In genomic region chr2:240821429-240821778, GRCh38 we compare ENCODE assay signal across 13 cellular contexts. TPM values are rescaled to one million over a fixed set of nuclear protein-coding genes. Genes with fewer than 3 reads are reported as not detected.
DNase-seq lines count a peak whose midpoint lies in the region; ATAC-seq and TF ChIP-seq lines count a peak whose summit lies in the region.
"Had no signal": no experiment of that assay in that cellular context is flagged by ENCODE, and none has a peak within 500 bp of the region (broad histone marks: within the 10 kb centered on the region; RNA-seq: fewer than 3 reads in every experiment).

No MANE protein-coding gene starts in this region.

- H3K27ac Mint-ChIP-seq in T-helper 1 cell treated with Interleukin-12 subunit alpha and Interleukin-12 subunit beta and Interleukin-4 antibody, amounts not matched to agents 30 μg/mL and 1 μg/mL, for 36 hours: no peak overlapping the region
- peak overlapping the region in 1 of 2 donors; percentile 43 for H3K27ac Mint-ChIP-seq in T-cell
- H3K27ac Mint-ChIP-seq in endodermal cell: no peak overlapping the region
- H3K27ac Mint-ChIP-seq in osteocyte (ENCODE audit: unreplicated experiment): no peak overlapping the region

- no peaks in the 10 kb centered on the region for H3K9me3 Mint-ChIP-seq in T-helper 1 cell treated with Interleukin-12 subunit alpha and Interleukin-12 subunit beta and Interleukin-4 antibody, amounts not matched to agents 30 μg/mL and 1 μg/mL, for 36 hours
- H3K9me3 Mint-ChIP-seq in T-cell (peaks cover 0 to 5% (median 0%) of the 10 kb centered on the region in 3 donors), endodermal cell (peaks cover 10% of the 10 kb centered on the region), osteocyte (ENCODE audit: unreplicated experiment) (no peaks in the 10 kb centered on the region)

- TF ChIP-seq CTCF in endodermal cell (conservative IDR thresholded peaks at IDR 0.05): no peak
- TF ChIP-seq CTCF in osteocyte (IDR thresholded peaks at IDR 0.05): no peak

- H3K9me3 ChIP-seq in endodermal cell (ENCODE audit: control insufficient read depth, low read length): no peaks in the 10 kb centered on the region
- H3K9me3 ChIP-seq: transverse colon had no signal

- no peak overlapping the region for H3K9ac ChIP-seq in endodermal cell (ENCODE audit: extremely low read depth, low read length, poor library complexity, severe bottlenecking)

- peaks cover 63% of the 10 kb centered on the region for H3K27me3 Mint-ChIP-seq in T-helper 1 cell treated with Interleukin-12 subunit alpha and Interleukin-12 subunit beta and Interleukin-4 antibody, amounts not matched to agents 30 μg/mL and 1 μg/mL, for 36 hours (ENCODE audit: low read depth)
- H3K27me3 Mint-ChIP-seq in T-cell (peaks cover 51 to 66% of the 10 kb centered on the region in 2 donors), endodermal cell (ENCODE audit: insufficient read depth) (peaks cover 70% of the 10 kb centered on the region), osteocyte (ENCODE audit: unreplicated experiment) (peaks cover 65% of the 10 kb centered on the region)

- H3K36me3 Mint-ChIP-seq in T-helper 1 cell treated with Interleukin-12 subunit alpha and Interleukin-12 subunit beta and Interleukin-4 antibody, amounts not matched to agents 30 μg/mL and 1 μg/mL, for 36 hours (ENCODE audit: low read depth): peaks cover 2% of the 10 kb centered on the region
- no peaks in the 10 kb centered on the region for H3K36me3 Mint-ChIP-seq in T-cell
- no peaks in the 10 kb centered on the region for H3K36me3 Mint-ChIP-seq in endodermal cell (ENCODE audit: low read depth)
- H3K36me3 Mint-ChIP-seq in osteocyte (ENCODE audit: unreplicated experiment): peaks cover 4% of the 10 kb centered on the region

- peak in 1 of 4 experiments; percentile 24 for ATAC-seq in T-cell (replicated peaks in 1 of 4)
- no peak for ATAC-seq in GM18907 (IDR thresholded peaks at IDR 0.05; ENCODE audit: unreplicated experiment)
- ATAC-seq in HG02623 (IDR thresholded peaks at IDR 0.05; ENCODE audit: unreplicated experiment): no peak

- WGBS in endodermal cell (ENCODE audit: insufficient coverage in 1 of 2, insufficient read length in 1 of 2), 2 experiments: 0 to 5% methylated on average over 6 of the region's 7 CpGs

- H3K4me1 ChIP-seq in endodermal cell (ENCODE audit: control insufficient read depth, insufficient read depth, low read length): no peaks in the 10 kb centered on the region

- POLR2A ChIA-PET in T-cell (lab: Charles Lee): no interaction called here

- peaks cover 7% of the 10 kb centered on the region for H3K4me1 Mint-ChIP-seq in T-helper 1 cell treated with Interleukin-12 subunit alpha and Interleukin-12 subunit beta and Interleukin-4 antibody, amounts not matched to agents 30 μg/mL and 1 μg/mL, for 36 hours (ENCODE audit: low read depth)
- H3K4me1 Mint-ChIP-seq in T-cell (peaks cover 11 to 12% (median 12%) of the 10 kb centered on the region in 3 donors), endodermal cell (peaks cover 3% of the 10 kb centered on the region), osteocyte (ENCODE audit: unreplicated experiment) (peaks cover 7% of the 10 kb centered on the region)

- H3K36me3 ChIP-seq in endodermal cell (ENCODE audit: control insufficient read depth, insufficient read depth, low read length): no peaks in the 10 kb centered on the region
- H3K36me3 ChIP-seq: transverse colon had no signal

- DNase-seq in T-helper 1 cell: no peak
- no peak for DNase-seq in T-cell
- no peak for DNase-seq in endodermal cell
- DNase-seq in osteocyte (ENCODE audit: extremely low spot score, unreplicated experiment): no peak
- no peak for DNase-seq in effector CD8-positive, alpha-beta T cell (lab: John Stamatoyannopoulos, UW)
- DNase-seq: amniotic stem cell, NCI-H1436 treated with DMSO at 0.1 percent for 48 hours, transverse colon had no signal

- CTCF ChIA-PET in T-cell (lab: Charles Lee): no interaction called here

- peak overlapping the region; percentile 62 for H3K4me3 ChIP-seq in endodermal cell (ENCODE audit: low read length)
- H3K4me3 ChIP-seq: transverse colon had no signal

- peak overlapping the region; percentile 31 for H3K4me3 Mint-ChIP-seq in T-helper 1 cell treated with Interleukin-12 subunit alpha and Interleukin-12 subunit beta and Interleukin-4 antibody, amounts not matched to agents 30 μg/mL and 1 μg/mL, for 36 hours
- H3K4me3 Mint-ChIP-seq in T-cell (peak overlapping the region; percentile 47 to 68 (median 49)), endodermal cell (peak overlapping the region; percentile 49), osteocyte (ENCODE audit: unreplicated experiment) (peak overlapping the region; percentile 63)

- H3K27ac ChIP-seq in endodermal cell (ENCODE audit: low read depth, low read length): peak overlapping the region; percentile 79
- H3K27ac ChIP-seq: transverse colon had no signal

- peaks cover 67% of the 10 kb centered on the region for H3K27me3 ChIP-seq in endodermal cell (ENCODE audit: control insufficient read depth, insufficient read depth, low read length, poor library complexity, severe bottlenecking)

RNA-seq across cellular contexts. Expression of gene KIF1A, which starts 1.4 kb away (rescaled TPM):
- under 1 TPM in 3 of 5 donors, not detected in 2; 0.43 to 0.58 (median 0.51) TPM for total RNA-seq in T-cell
- 10 to 100 TPM; 58.8 to 83.1 TPM for total RNA-seq in endodermal cell
- polyA plus RNA-seq in endodermal cell (2013, experiment 1 of 2): 48.4 TPM
- polyA plus RNA-seq in endodermal cell (2013, experiment 2 of 2): 41.1 TPM
- total RNA-seq in osteocyte: 4.3 and 5.6 TPM in 2 replicates
- total RNA-seq: mesenteric fat pad had no signal

RNA-seq across cellular contexts. Expression of gene AGXT, which starts 47.2 kb away (rescaled TPM):
- total RNA-seq in T-cell: under 1 TPM in 3 of 5 donors, not detected in 2; 0.41 to 0.88 (median 0.76) TPM
- under 1 TPM in 1 of 2 donors, not detected in 1; 0.31 TPM for total RNA-seq in endodermal cell
- not detected for polyA plus RNA-seq in endodermal cell (2013, experiment 1 of 2)
- not detected for polyA plus RNA-seq in endodermal cell (2013, experiment 2 of 2)
- not detected in 2 replicates for total RNA-seq in osteocyte
- total RNA-seq: right cardiac atrium had no signal
